ENCODE assay signal across 21 cellular contexts in genomic region chr17:76755285-76755684, GRCh38. TPM values are rescaled to one million over a fixed set of nuclear protein-coding genes. Genes with fewer than 3 reads are reported as not detected.
DNase-seq lines count a peak whose midpoint lies in the region; ATAC-seq, FAIRE-seq and TF ChIP-seq lines count a peak whose summit lies in the region.
"Had no signal": no experiment of that assay in that cellular context is flagged by ENCODE, and none has a peak within 500 bp of the region (broad histone marks: within the 10 kb centered on the region; RNA-seq: fewer than 3 reads in every experiment).

No MANE protein-coding gene starts in this region.

- H3K27me3 ChIP-seq in trophoblast cell (ENCODE audit: insufficient read depth, low read length) (no peaks in the 10 kb centered on the region), small intestine (ENCODE audit: control insufficient read depth in 2 of 2, insufficient read depth in 2 of 2, low read length in 2 of 2) (no peaks in the 10 kb centered on the region)
- H3K27me3 ChIP-seq: MG63, SJSA1 had no signal

- H2BK5ac ChIP-seq in trophoblast cell (ENCODE audit: low read depth, low read length, poor library complexity): no peak overlapping the region

- no peak overlapping the region for H3K14ac ChIP-seq in trophoblast cell (ENCODE audit: low read length)

- H3K18ac ChIP-seq in trophoblast cell (ENCODE audit: low read length): no peak overlapping the region

- no peak overlapping the region for H4K12ac ChIP-seq in trophoblast cell (ENCODE audit: low read depth, low read length)

- H3K27me3 Mint-ChIP-seq in activated naive CD4-positive, alpha-beta T cell treated with anti-CD3 and anti-CD28 coated beads, Interleukin-2, amount 10 ng/mL, durations not matched to agents 7 days and 5 days: no peaks in the 10 kb centered on the region
- no peaks in the 10 kb centered on the region for H3K27me3 Mint-ChIP-seq in activated naive CD4-positive, alpha-beta T cell treated with anti-CD3 and anti-CD28 coated beads for 36 hours (ENCODE audit: low read depth)
- H3K27me3 Mint-ChIP-seq in natural killer cell (ENCODE audit: low read depth in 2 of 2): no peaks in the 10 kb centered on the region
- no peaks in the 10 kb centered on the region for H3K27me3 Mint-ChIP-seq in natural killer cell treated with Interleukin-12 subunit alpha and Interleukin-12 subunit beta and Interleukin-15 and Interleukin-18, amount 100 ng/mL, for 72 hours

- no peak overlapping the region for H2BK120ac ChIP-seq in trophoblast cell (ENCODE audit: insufficient read depth, low read length, poor library complexity)

- H3K79me2 ChIP-seq in trophoblast cell (ENCODE audit: control insufficient read depth, insufficient read depth, low read length, poor library complexity): no peaks in the 10 kb centered on the region

- no peak overlapping the region for H2BK12ac ChIP-seq in trophoblast cell (ENCODE audit: low read length)

- H3K4me1 ChIP-seq in trophoblast cell (ENCODE audit: control insufficient read depth in 1 of 2, insufficient read depth in 2 of 2, low read length in 2 of 2): no peaks in the 10 kb centered on the region
- H3K4me1 ChIP-seq in small intestine (ENCODE audit: control insufficient read depth in 2 of 2, insufficient read depth in 1 of 2, low read depth in 1 of 2, low read length in 1 of 2): no peaks in the 10 kb centered on the region

- no peak overlapping the region for H3K4me3 Mint-ChIP-seq in activated naive CD4-positive, alpha-beta T cell treated with anti-CD3 and anti-CD28 coated beads, Interleukin-2, amount 10 ng/mL, durations not matched to agents 7 days and 5 days
- H3K4me3 Mint-ChIP-seq in activated naive CD4-positive, alpha-beta T cell treated with anti-CD3 and anti-CD28 coated beads for 36 hours: no peak overlapping the region
- peak overlapping the region; percentile 13 for H3K4me3 Mint-ChIP-seq in natural killer cell
- H3K4me3 Mint-ChIP-seq in natural killer cell treated with Interleukin-12 subunit alpha and Interleukin-12 subunit beta and Interleukin-15 and Interleukin-18, amount 100 ng/mL, for 72 hours: no peak overlapping the region
- H3K4me3 Mint-ChIP-seq: GM23338, H9, HFFc6 had no signal

- H3K9me3 Mint-ChIP-seq in activated naive CD4-positive, alpha-beta T cell treated with anti-CD3 and anti-CD28 coated beads, Interleukin-2, amount 10 ng/mL, durations not matched to agents 7 days and 5 days: no peaks in the 10 kb centered on the region
- no peaks in the 10 kb centered on the region for H3K9me3 Mint-ChIP-seq in activated naive CD4-positive, alpha-beta T cell treated with anti-CD3 and anti-CD28 coated beads for 36 hours
- H3K9me3 Mint-ChIP-seq in natural killer cell: no peaks in the 10 kb centered on the region
- H3K9me3 Mint-ChIP-seq in natural killer cell treated with Interleukin-12 subunit alpha and Interleukin-12 subunit beta and Interleukin-15 and Interleukin-18, amount 100 ng/mL, for 72 hours: no peaks in the 10 kb centered on the region
- H3K9me3 Mint-ChIP-seq: GM23338, H9, HFFc6 had no signal

- no peak for DNase-seq in activated naive CD4-positive, alpha-beta T cell treated with anti-CD3 and anti-CD28 coated beads, Interleukin-2, amount 10 ng/mL, durations not matched to agents 7 days and 5 days
- no peak for DNase-seq in activated naive CD4-positive, alpha-beta T cell treated with anti-CD3 and anti-CD28 coated beads for 36 hours
- DNase-seq in natural killer cell (no peak), NCI-H82 (lab: John Stamatoyannopoulos, UW) (peak; percentile 95), trophoblast cell (peak; percentile 90 to 93), small intestine (no peak)
- no peak for DNase-seq in natural killer cell treated with Interleukin-12 subunit alpha and Interleukin-12 subunit beta and Interleukin-15 and Interleukin-18, amount 100 ng/mL, for 72 hours (ENCODE audit: low spot score)
- DNase-seq: COR-L47, H9, HFFc6, IMR-90, KG1, MG63, NCI-H1105 treated with DMSO at 0.1 percent for 48 hours, NCI-H146, NCI-H1930, NCI-H2227 treated with DMSO at 0.1 percent for 48 hours had no signal

- H3K36me3 Mint-ChIP-seq in activated naive CD4-positive, alpha-beta T cell treated with anti-CD3 and anti-CD28 coated beads, Interleukin-2, amount 10 ng/mL, durations not matched to agents 7 days and 5 days: peaks cover 21% of the 10 kb centered on the region
- H3K36me3 Mint-ChIP-seq in activated naive CD4-positive, alpha-beta T cell treated with anti-CD3 and anti-CD28 coated beads for 36 hours (ENCODE audit: low read depth): peaks cover 14% of the 10 kb centered on the region
- H3K36me3 Mint-ChIP-seq in natural killer cell: no peaks in the 10 kb centered on the region
- peaks cover 11% of the 10 kb centered on the region for H3K36me3 Mint-ChIP-seq in natural killer cell treated with Interleukin-12 subunit alpha and Interleukin-12 subunit beta and Interleukin-15 and Interleukin-18, amount 100 ng/mL, for 72 hours

- H3K9me3 ChIP-seq in trophoblast cell (ENCODE audit: insufficient read depth, low read depth, low read length) (no peaks in the 10 kb centered on the region), small intestine (ENCODE audit: control insufficient read depth, low read depth) (no peaks in the 10 kb centered on the region)
- H3K9me3 ChIP-seq: MG63, SJSA1 had no signal

- CTCF ChIA-PET in activated naive CD4-positive, alpha-beta T cell treated with anti-CD3 and anti-CD28 coated beads, Interleukin-2, amount 10 ng/mL, durations not matched to agents 7 days and 5 days (lab: Charles Lee): no interaction called here
- CTCF ChIA-PET in activated naive CD4-positive, alpha-beta T cell treated with anti-CD3 and anti-CD28 coated beads for 36 hours (lab: Charles Lee): interaction anchor here (0.6 to 0.7 kb wide), 3 partner anchors 293 to 1019 kb away, joined by 3 to 6 read pairs (median 3); no protein-coding TSS in a partner anchor

- no peak overlapping the region for H3K27ac ChIP-seq in trophoblast cell (ENCODE audit: low read depth, low read length)
- H3K27ac ChIP-seq in small intestine (ENCODE audit: low read depth in 1 of 2, low read length in 1 of 2): no peak overlapping the region
- H3K27ac ChIP-seq: SJSA1 had no signal

- H3K4ac ChIP-seq in trophoblast cell (ENCODE audit: low read depth, low read length): no peak overlapping the region

- no peak overlapping the region for H3K23ac ChIP-seq in trophoblast cell (ENCODE audit: low read length)

- no peak overlapping the region for H3K4me2 ChIP-seq in trophoblast cell (ENCODE audit: low read length)
- H3K4me2 ChIP-seq: GM23338 had no signal

- ATAC-seq in natural killer cell (no peak), HG02938 (IDR thresholded peaks at IDR 0.05; ENCODE audit: unreplicated experiment) (no peak)
- no peak for ATAC-seq in natural killer cell treated with Interleukin-12 subunit alpha and Interleukin-12 subunit beta and Interleukin-15 and Interleukin-18, amount 100 ng/mL, for 72 hours
- ATAC-seq: GM23338 had no signal

- no peak overlapping the region for H2AFZ ChIP-seq in trophoblast cell (ENCODE audit: insufficient read depth, low read length, poor library complexity)
- H2AFZ ChIP-seq: GM23338 had no signal

- H3K36me3 ChIP-seq in trophoblast cell (ENCODE audit: control insufficient read depth in 1 of 2, insufficient read depth in 2 of 2, low read length in 2 of 2) (peaks cover 7% of the 10 kb centered on the region in 2 experiments), small intestine (ENCODE audit: control insufficient read depth in 2 of 2, insufficient read depth in 2 of 2, low read length in 2 of 2) (peaks cover 8 to 9% of the 10 kb centered on the region in 2 donors)

- no CpG with 5 or more reads among the region's 2 CpGs for whole genome bisulfite sequencing in trophoblast cell (ENCODE audit: extremely low coverage, insufficient coverage, insufficient read length)
- 93 to 100% (median 97%) methylated on average over 2 of the region's 2 CpGs for WGBS in small intestine, 3 donors

- intact Hi-C loops in activated naive CD4-positive, alpha-beta T cell treated with anti-CD3 and anti-CD28 coated beads for 36 hours (cut with micrococcal nuclease): loop anchor here (10.0 kb wide), 1 partner anchor 560 kb away; no protein-coding TSS in a partner anchor
- intact Hi-C loops in natural killer cell (cut with micrococcal nuclease): no loop called here

- no peaks in the 10 kb centered on the region for H3K79me1 ChIP-seq in trophoblast cell (ENCODE audit: low read length)

- H3K27ac Mint-ChIP-seq in activated naive CD4-positive, alpha-beta T cell treated with anti-CD3 and anti-CD28 coated beads, Interleukin-2, amount 10 ng/mL, durations not matched to agents 7 days and 5 days: peak overlapping the region; percentile 72
- H3K27ac Mint-ChIP-seq in activated naive CD4-positive, alpha-beta T cell treated with anti-CD3 and anti-CD28 coated beads for 36 hours: no peak overlapping the region
- H3K27ac Mint-ChIP-seq in natural killer cell: no peak overlapping the region
- H3K27ac Mint-ChIP-seq in natural killer cell treated with Interleukin-12 subunit alpha and Interleukin-12 subunit beta and Interleukin-15 and Interleukin-18, amount 100 ng/mL, for 72 hours: no peak overlapping the region
- H3K27ac Mint-ChIP-seq: GM23338, H9, HFFc6 had no signal

- no peak overlapping the region for H3K4me3 ChIP-seq in trophoblast cell (ENCODE audit: low read depth, low read length)
- no peak overlapping the region for H3K4me3 ChIP-seq in small intestine (ENCODE audit: low read depth in 1 of 2, low read length in 2 of 2)
- H3K4me3 ChIP-seq: GM23338, MG63, SJSA1 had no signal

- H3K4me1 Mint-ChIP-seq in activated naive CD4-positive, alpha-beta T cell treated with anti-CD3 and anti-CD28 coated beads, Interleukin-2, amount 10 ng/mL, durations not matched to agents 7 days and 5 days: peaks cover 32% of the 10 kb centered on the region
- H3K4me1 Mint-ChIP-seq in activated naive CD4-positive, alpha-beta T cell treated with anti-CD3 and anti-CD28 coated beads for 36 hours (ENCODE audit: low read depth): peaks cover 22% of the 10 kb centered on the region
- peaks cover 0 to 8% of the 10 kb centered on the region in 2 donors for H3K4me1 Mint-ChIP-seq in natural killer cell
- H3K4me1 Mint-ChIP-seq in natural killer cell treated with Interleukin-12 subunit alpha and Interleukin-12 subunit beta and Interleukin-15 and Interleukin-18, amount 100 ng/mL, for 72 hours (ENCODE audit: low read depth in 2 of 2): peaks cover 12 to 18% of the 10 kb centered on the region in 2 donors
- H3K4me1 Mint-ChIP-seq: GM23338, H9 had no signal

- H2AK5ac ChIP-seq in trophoblast cell (ENCODE audit: low read length): no peak overlapping the region

- H4K8ac ChIP-seq in trophoblast cell (ENCODE audit: low read depth, low read length): no peak overlapping the region

- no peak for FAIRE-seq in small intestine (lab: Jason Lieb, UNC)
- FAIRE-seq: G401.6 had no signal

- no peak overlapping the region for H4K91ac ChIP-seq in trophoblast cell (ENCODE audit: low read depth, low read length)

- H3K9ac ChIP-seq in trophoblast cell (ENCODE audit: low read length): no peak overlapping the region

- no peak for TF ChIP-seq CTCF in natural killer cell (IDR thresholded peaks at IDR 0.05)

RNA-seq across cellular contexts. Expression of gene MFSD11, which starts 17.4 kb away (rescaled TPM):
- total RNA-seq in activated naive CD4-positive, alpha-beta T cell treated with anti-CD3 and anti-CD28 coated beads for 36 hours: 10 to 100 TPM; 15.0 to 15.8 TPM
- 10 to 100 TPM; 32.7 to 44.0 (median 33.9) TPM for total RNA-seq in natural killer cell
- 10 to 100 TPM; 18.1 to 25.5 TPM for total RNA-seq in natural killer cell treated with Interleukin-12 subunit alpha and Interleukin-12 subunit beta and Interleukin-15 and Interleukin-18, amount 100 ng/mL, for 72 hours
- polyA plus RNA-seq in trophoblast cell (2013): 26.3 and 27.8 TPM in 2 replicates
- polyA plus RNA-seq in small intestine: 10 to 100 TPM in 2 of 3 donors, 1 to 10 TPM in 1; 8.3 to 20.0 (median 10.5) TPM

RNA-seq across cellular contexts. Expression of gene SRSF2, which starts 18.2 kb away (rescaled TPM):
- 100 to 1,000 TPM; 241 to 263 TPM for total RNA-seq in activated naive CD4-positive, alpha-beta T cell treated with anti-CD3 and anti-CD28 coated beads for 36 hours
- 100 to 1,000 TPM; 402 to 548 (median 503) TPM for total RNA-seq in natural killer cell
- total RNA-seq in natural killer cell treated with Interleukin-12 subunit alpha and Interleukin-12 subunit beta and Interleukin-15 and Interleukin-18, amount 100 ng/mL, for 72 hours: 100 to 1,000 TPM; 373 to 571 TPM
- polyA plus RNA-seq in trophoblast cell (2013): 205 and 216 TPM in 2 replicates
- 100 to 1,000 TPM; 113 to 200 (median 114) TPM for polyA plus RNA-seq in small intestine

RNA-seq across cellular contexts. Expression of gene METTL23, which starts 28.6 kb away (rescaled TPM):
- 10 to 100 TPM; 18.9 to 20.0 TPM for total RNA-seq in activated naive CD4-positive, alpha-beta T cell treated with anti-CD3 and anti-CD28 coated beads for 36 hours
- total RNA-seq in natural killer cell: 10 to 100 TPM; 31.9 to 57.7 (median 34.2) TPM
- 10 to 100 TPM; 26.4 to 37.0 TPM for total RNA-seq in natural killer cell treated with Interleukin-12 subunit alpha and Interleukin-12 subunit beta and Interleukin-15 and Interleukin-18, amount 100 ng/mL, for 72 hours
- polyA plus RNA-seq in trophoblast cell (2013): 18.7 and 18.8 TPM in 2 replicates
- polyA plus RNA-seq in small intestine: 10 to 100 TPM; 28.8 to 37.8 (median 37.6) TPM

RNA-seq across cellular contexts. Expression of gene JMJD6, which starts 28.9 kb away (rescaled TPM):
- total RNA-seq in activated naive CD4-positive, alpha-beta T cell treated with anti-CD3 and anti-CD28 coated beads for 36 hours: 10 to 100 TPM; 33.0 to 33.6 TPM
- 100 to 1,000 TPM; 169 to 257 (median 195) TPM for total RNA-seq in natural killer cell
- total RNA-seq in natural killer cell treated with Interleukin-12 subunit alpha and Interleukin-12 subunit beta and Interleukin-15 and Interleukin-18, amount 100 ng/mL, for 72 hours: 10 to 100 TPM; 74.3 to 97.1 TPM
- 24.2 and 25.4 TPM in 2 replicates for polyA plus RNA-seq in trophoblast cell (2013)
- polyA plus RNA-seq in small intestine: 10 to 100 TPM; 24.2 to 56.6 (median 51.1) TPM

RNA-seq across cellular contexts. Expression of gene MXRA7, which starts 44.5 kb away (rescaled TPM):
- total RNA-seq in activated naive CD4-positive, alpha-beta T cell treated with anti-CD3 and anti-CD28 coated beads for 36 hours: 1 to 10 TPM; 3.8 to 4.2 TPM
- 10 to 100 TPM; 31.6 to 47.6 (median 46.5) TPM for total RNA-seq in natural killer cell
- 10 to 100 TPM; 18.1 to 19.4 TPM for total RNA-seq in natural killer cell treated with Interleukin-12 subunit alpha and Interleukin-12 subunit beta and Interleukin-15 and Interleukin-18, amount 100 ng/mL, for 72 hours
- 84.3 and 85.1 TPM in 2 replicates for polyA plus RNA-seq in trophoblast cell (2013)
- 10 to 100 TPM in 2 of 3 donors, 1 to 10 TPM in 1; 3.1 to 40.1 (median 20.0) TPM for polyA plus RNA-seq in small intestine

Comparison
In these comparisons a context has a peak if more than half of its experiments do, and no peak if none do; other contexts are left out.
1. DNase-seq: peak in NCI-H82 (single experiment) and trophoblast cell (2 of 2); none in activated naive CD4-positive, alpha-beta T cell treated with anti-CD3 and anti-CD28 coated beads, Interleukin-2, amount 10 ng/mL, durations not matched to agents 7 days and 5 days (single experiment), activated naive CD4-positive, alpha-beta T cell treated with anti-CD3 and anti-CD28 coated beads for 36 hours (single experiment), natural killer cell (single experiment), natural killer cell treated with Interleukin-12 subunit alpha and Interleukin-12 subunit beta and Interleukin-15 and Interleukin-18, amount 100 ng/mL, for 72 hours (single experiment) and small intestine (single experiment).